Comparison of ENCODE assay signal across 2 cellular contexts in genomic region chr12:52349196-52349595, GRCh38.
TF ChIP-seq lines count a peak whose summit lies in the region.

No MANE protein-coding gene starts in this region.

TF ChIP-seq in IMR-90, 13 proteins besides CTCF, POLR2A, EP300 and RAD21:
- TF ChIP-seq MXI1 (IDR thresholded peaks at IDR 0.05; ENCODE audit: borderline replicate concordance, low read depth, low read length) = no peak
- TF ChIP-seq CEBPB (IDR thresholded peaks at IDR 0.05; ENCODE audit: low read depth, low read length) = no peak
- no peak for TF ChIP-seq ELK1 (IDR thresholded peaks at IDR 0.05; ENCODE audit: borderline replicate concordance, low read depth, low read length)
- no peak for TF ChIP-seq MAFK (IDR thresholded peaks at IDR 0.05; ENCODE audit: low read depth, low read length)

TF ChIP-seq in SK-N-SH, 30 proteins besides CTCF, POLR2A, EP300 and RAD21:
- TF ChIP-seq TCF12 (IDR thresholded peaks at IDR 0.05) (peak; percentile 52; the same call in 1 of the 2 replicates), PBX3 (IDR thresholded peaks at IDR 0.05) (peak; percentile 23; the same call in 1 of the 2 replicates), JUND (IDR thresholded peaks at IDR 0.05) (no peak), MEF2A (IDR thresholded peaks at IDR 0.05; ENCODE audit: borderline replicate concordance, low read depth) (no peak)
